Comparison of ENCODE assay signal across 8 cellular contexts in genomic region chr19:7903244-7904073, GRCh38. TPM values are rescaled to one million over a fixed set of nuclear protein-coding genes. Genes with fewer than 3 reads are reported as not detected.
DNase-seq lines count a peak whose midpoint lies in the region; ATAC-seq and TF ChIP-seq lines count a peak whose summit lies in the region.

TSS of gene MAP2K7 (plus strand) at chr19:7903877. CDS start at chr19:7903945, 68 bp downstream.

- ATAC-seq in DND-41 (ENCODE audit: insufficient read depth, low read depth) (peak; percentile 84), GM21737 (IDR thresholded peaks at IDR 0.05; ENCODE audit: unreplicated experiment) (peak; percentile 64), Panc1 (peak; percentile 83)
- peak; percentile 88 to 91 for ATAC-seq in activated T-cell treated with anti-CD3 and anti-CD28 coated beads, Interleukin-2, amount 50 U/mL, for 4 hours

- peak within 1 kb of the TSS; percentile 86 for H3K27ac ChIP-seq in DND-41 (ENCODE audit: low read length)
- H3K27ac ChIP-seq in KMS-11 = peak within 1 kb of the TSS; percentile 45
- peak within 1 kb of the TSS; percentile 96 for H3K27ac ChIP-seq in Panc1 (ENCODE audit: low read length)
- peak within 1 kb of the TSS; percentile 92 to 94 for H3K27ac ChIP-seq in esophagus (ENCODE audit: low read depth in 2 of 2, low read length in 1 of 2)

- DNase-seq in DND-41 (peak; percentile 100), Panc1 (ENCODE audit: low read depth, low spot score) (peak; percentile 95)
- DNase-seq in activated T-cell treated with anti-CD3 and anti-CD28 coated beads, Interleukin-2, amount 50 U/mL, for 4 hours = peak; percentile 100
- DNase-seq in stimulated activated CD8-positive, alpha-beta memory T cell treated with anti-CD3 and anti-CD28 coated beads, Interleukin-7, amount 100 ng/mL, for 1 hour (ENCODE audit: low read depth in 2 of 2) = peak; percentile 100

- peak; percentile 95 for TF ChIP-seq CTCF in DND-41 (IDR thresholded peaks at IDR 0.05; ENCODE audit: borderline replicate concordance, extremely low read depth, low read length, poor library complexity, severe bottlenecking)
- peak; percentile 56 for TF ChIP-seq CTCF in KMS-11 (conservative IDR thresholded peaks at IDR 0.05; ENCODE audit: low read depth, low read length)
- peak; percentile 90 for TF ChIP-seq CTCF in Panc1 (IDR thresholded peaks at IDR 0.05)

- H3K9me3 Mint-ChIP-seq in activated T-cell treated with anti-CD3 and anti-CD28 coated beads, Interleukin-2, amount 50 U/mL, for 4 hours = no peaks in the 10 kb centered on the region

- no TSS peak for BruUV-seq in Panc1 (replicated peaks; lab: Mats Ljungman, UMichigan)

- H3K9me3 ChIP-seq in DND-41 (ENCODE audit: insufficient read depth, low read length, severe bottlenecking) (no peaks in the 10 kb centered on the region), Panc1 (ENCODE audit: control insufficient read depth, insufficient read depth, low read depth, low read length) (no peaks in the 10 kb centered on the region), esophagus (ENCODE audit: control insufficient read depth in 2 of 2, insufficient read depth in 1 of 2, low read depth in 1 of 2, low read length in 1 of 2) (peaks cover 0 to 1% of the 10 kb centered on the region in 2 donors), mucosa of stomach (ENCODE audit: control insufficient read depth, low read length) (no peaks in the 10 kb centered on the region)

- H3K27me3 ChIP-seq in DND-41 (ENCODE audit: insufficient read depth, low read length, poor library complexity) = no peaks in the 10 kb centered on the region
- H3K27me3 ChIP-seq in KMS-11 (ENCODE audit: insufficient read depth, low read depth) = no peaks in the 10 kb centered on the region
- no peaks in the 10 kb centered on the region for H3K27me3 ChIP-seq in Panc1 (ENCODE audit: control insufficient read depth, insufficient read depth, low read length)
- no peaks in the 10 kb centered on the region for H3K27me3 ChIP-seq in esophagus (ENCODE audit: control insufficient read depth in 1 of 2, insufficient read depth in 2 of 2, low read length in 2 of 2)
- H3K27me3 ChIP-seq in mucosa of stomach (ENCODE audit: control insufficient read depth, insufficient read depth, low read length) = no peaks in the 10 kb centered on the region

- peak within 1 kb of the TSS; percentile 88 for H3K4me3 Mint-ChIP-seq in activated T-cell treated with anti-CD3 and anti-CD28 coated beads, Interleukin-2, amount 50 U/mL, for 4 hours

- H2AFZ ChIP-seq in DND-41 (ENCODE audit: low read depth, low read length) = peak within 1 kb of the TSS; percentile 89
- peak within 1 kb of the TSS; percentile 60 for H2AFZ ChIP-seq in KMS-11 (ENCODE audit: low read depth)

- peak within 1 kb of the TSS; percentile 42 to 84 for H3K4me3 ChIP-seq in DND-41 (ENCODE audit: low read depth in 1 of 2, low read length in 2 of 2)
- H3K4me3 ChIP-seq in KMS-11 (IDR thresholded peaks at IDR 0.05; ENCODE audit: insufficient read depth, low read depth, low read length) = no peak within 1 kb of the TSS
- peak within 1 kb of the TSS; percentile 80 to 82 for H3K4me3 ChIP-seq in Panc1 (ENCODE audit: low read depth in 2 of 2, low read length in 2 of 2)
- H3K4me3 ChIP-seq in esophagus (ENCODE audit: low read depth in 1 of 2, low read length in 2 of 2) = peak within 1 kb of the TSS; percentile 73 to 85
- peak within 1 kb of the TSS; percentile 72 for H3K4me3 ChIP-seq in mucosa of stomach (ENCODE audit: low read length)

- H3K4me1 Mint-ChIP-seq in activated T-cell treated with anti-CD3 and anti-CD28 coated beads, Interleukin-2, amount 50 U/mL, for 4 hours (ENCODE audit: low read depth) = peaks cover 17% of the 10 kb centered on the region

- peak within 1 kb of the TSS; percentile 71 for H3K9ac ChIP-seq in DND-41 (ENCODE audit: low read depth, low read length)
- peak within 1 kb of the TSS; percentile 73 for H3K9ac ChIP-seq in KMS-11
- peak within 1 kb of the TSS; percentile 86 for H3K9ac ChIP-seq in mucosa of stomach (ENCODE audit: low read length)

- H3K36me3 ChIP-seq in DND-41 (ENCODE audit: insufficient read depth, low read length) (peaks cover 32% of the 10 kb centered on the region), KMS-11 (ENCODE audit: insufficient read depth) (no peaks in the 10 kb centered on the region), Panc1 (ENCODE audit: control insufficient read depth, insufficient read depth, low read length) (no peaks in the 10 kb centered on the region; the same call in 1 of the 2 replicates), esophagus (ENCODE audit: control insufficient read depth in 2 of 2, insufficient read depth in 2 of 2, low read length in 1 of 2) (peaks cover 0 to 10% of the 10 kb centered on the region in 2 donors), mucosa of stomach (ENCODE audit: control insufficient read depth, insufficient read depth, low read length) (no peaks in the 10 kb centered on the region)

- H3K4me2 ChIP-seq in DND-41 (ENCODE audit: insufficient read depth, low read length) (peak within 1 kb of the TSS; percentile 93), KMS-11 (peak within 1 kb of the TSS; percentile 89)

- peaks cover 33% of the 10 kb centered on the region for H3K4me1 ChIP-seq in DND-41 (ENCODE audit: insufficient read depth, low read length)
- H3K4me1 ChIP-seq in KMS-11 (ENCODE audit: low read depth, poor library complexity, severe bottlenecking) = peaks cover 5% of the 10 kb centered on the region
- peaks cover 6% of the 10 kb centered on the region; the same call in 1 of the 2 replicates for H3K4me1 ChIP-seq in Panc1 (ENCODE audit: control insufficient read depth, insufficient read depth, low read length)
- H3K4me1 ChIP-seq in esophagus (ENCODE audit: control insufficient read depth in 2 of 2, insufficient read depth in 2 of 2, low read length in 1 of 2) = peaks cover 7 to 41% of the 10 kb centered on the region in 2 donors
- H3K4me1 ChIP-seq in mucosa of stomach (ENCODE audit: control insufficient read depth, insufficient read depth, low read length) = peaks cover 16% of the 10 kb centered on the region

- 0 to 1% methylated on average over 73 to 89 of the region's 89 CpGs for WGBS in esophagus, 2 donors

- CTCF ChIA-PET in Panc1 (lab: Charles Lee) = no interaction called here

- peaks cover 2% of the 10 kb centered on the region for H3K36me3 Mint-ChIP-seq in activated T-cell treated with anti-CD3 and anti-CD28 coated beads, Interleukin-2, amount 50 U/mL, for 4 hours (ENCODE audit: insufficient read depth)

- H4K20me1 ChIP-seq in DND-41 (ENCODE audit: insufficient read depth, low read length) = peaks cover 39% of the 10 kb centered on the region
- H4K20me1 ChIP-seq in KMS-11 (ENCODE audit: insufficient read depth) = no peaks in the 10 kb centered on the region

- POLR2A ChIA-PET in Panc1 (lab: Charles Lee) = no interaction called here

- in situ Hi-C loops in Panc1 (cut with HindIII; ENCODE audit: low pct_unique_long_range_greater_than_20kb, low sequenced_read_pairs) = no loop called here

- H3K27me3 Mint-ChIP-seq in activated T-cell treated with anti-CD3 and anti-CD28 coated beads, Interleukin-2, amount 50 U/mL, for 4 hours (ENCODE audit: low read depth) = no peaks in the 10 kb centered on the region

- H3K79me2 ChIP-seq in DND-41 (ENCODE audit: insufficient read depth, low read length) (peaks cover 51% of the 10 kb centered on the region), KMS-11 (ENCODE audit: insufficient read depth, low read depth) (peaks cover 31% of the 10 kb centered on the region)

- intact Hi-C loops in Panc1 (cut with micrococcal nuclease; ENCODE audit: unreplicated experiment) = no loop called here

RNA-seq across cellular contexts. Expression of gene MAP2K7, which starts in this region (rescaled TPM):
- total RNA-seq in Panc1 (2021; ENCODE audit: unreplicated experiment) = 32.9 TPM
- polyA plus RNA-seq in Panc1 (2012; ENCODE audit: insufficient read length) = 35.2 TPM
- 10 to 100 TPM; 40.4 to 44.0 (median 43.3) TPM for total RNA-seq in activated T-cell treated with anti-CD3 and anti-CD28 coated beads, Interleukin-2, amount 50 U/mL, for 4 hours
- 10 to 100 TPM; 12.8 to 35.1 TPM for polyA plus RNA-seq in esophagus

Comparison
In these comparisons a context has a peak if more than half of its experiments do, and no peak if none do; other contexts are left out.
1. H3K27ac ChIP-seq: peak in every context shown above with its lines; median percentile 96 in Panc1; 93 in esophagus; 86 in DND-41; 45 in KMS-11.